Comparison of ENCODE assay signal across 17 cellular contexts in genomic region chr4:168919706-168920324, GRCh38.
DNase-seq lines count a peak whose midpoint lies in the region; ATAC-seq and TF ChIP-seq lines count a peak whose summit lies in the region.
"Had no signal": no experiment of that assay in that cellular context is flagged by ENCODE, and none has a peak within 500 bp of the region (broad histone marks: within the 10 kb centered on the region; RNA-seq: fewer than 3 reads in every experiment).

No MANE protein-coding gene starts in this region.

- DNase-seq in ELF-1 (ENCODE audit: low read depth, low spot score): peak; percentile 30
- DNase-seq in NCI-H2227 treated with DMSO at 0.1 percent for 48 hours (lab: John Stamatoyannopoulos, UW): peak; percentile 59
- DNase-seq in heart left ventricle: peak in 1 of 5 donors; percentile 27
- no peak for DNase-seq in osteoblast (ENCODE audit: insufficient read length, low spot score, missing footprints)
- DNase-seq in NCI-H2196 (lab: John Stamatoyannopoulos, UW; ENCODE audit: unreplicated experiment): no peak
- DNase-seq in mesenchymal stem cell: no peak
- DNase-seq in effector memory CD4-positive, alpha-beta T cell: no peak
- DNase-seq: activated CD8-positive, alpha-beta memory T cell treated with anti-CD3 and anti-CD28 coated beads, Interleukin-2, amount 10 ng/mL, durations not matched to agents 7 days and 5 days; DMS79 treated with DMSO at 0.1 percent for 48 hours; MG63; NCI-H187 treated with DMSO at 0.1 percent for 48 hours; NCI-H526 treated with DMSO at 0.1 percent for 48 hours; stimulated activated CD4-positive, alpha-beta T cell treated with anti-CD3 and anti-CD28 coated beads, Interleukin-2, amount 100 ng/mL, for 48 hours had no signal

- no peaks in the 10 kb centered on the region for H3K27me3 ChIP-seq in heart left ventricle
- no peaks in the 10 kb centered on the region for H3K27me3 ChIP-seq in osteoblast (ENCODE audit: insufficient read depth, low read length)
- H3K27me3 ChIP-seq in mesenchymal stem cell (ENCODE audit: control insufficient read depth in 1 of 2, insufficient read depth in 1 of 2, low read length in 2 of 2): no peaks in the 10 kb centered on the region
- H3K27me3 ChIP-seq in effector memory CD4-positive, alpha-beta T cell (replicated peaks; ENCODE audit: control insufficient read depth, insufficient read depth, low read length, poor library complexity, severe bottlenecking): no peaks in the 10 kb centered on the region
- H3K27me3 ChIP-seq: MG63 had no signal

- TF ChIP-seq POLR2A in heart left ventricle (IDR thresholded peaks at IDR 0.05): no peak

- H2BK15ac ChIP-seq in mesenchymal stem cell (ENCODE audit: low read depth, poor library complexity, severe bottlenecking): no peak overlapping the region

- H3K9ac ChIP-seq in mesenchymal stem cell (ENCODE audit: low read length): no peak overlapping the region

- no peak overlapping the region for H3K4ac ChIP-seq in mesenchymal stem cell (ENCODE audit: low read depth in 1 of 2, low read length in 2 of 2)

- H2BK120ac ChIP-seq in mesenchymal stem cell (ENCODE audit: low read depth, low read length): no peak overlapping the region

- H4K8ac ChIP-seq in mesenchymal stem cell (ENCODE audit: low read length): no peak overlapping the region

- 43 to 62% (median 52%) methylated on average over 4 of the region's 4 CpGs for WGBS in heart left ventricle, 4 donors
- WGBS in mesenchymal stem cell: 100% methylated on average over 4 of the region's 4 CpGs

- no peak overlapping the region for H2BK5ac ChIP-seq in mesenchymal stem cell (ENCODE audit: low read depth, low read length, poor library complexity, severe bottlenecking)

- TF ChIP-seq CTCF in heart left ventricle (IDR thresholded peaks at IDR 0.05) (no peak), osteoblast (IDR thresholded peaks at IDR 0.05; ENCODE audit: extremely low read depth, low read depth, low read length) (no peak)

- H2BK12ac ChIP-seq in mesenchymal stem cell (ENCODE audit: low read length in 2 of 2): no peak overlapping the region

- H4K91ac ChIP-seq in mesenchymal stem cell (ENCODE audit: low read length): no peak overlapping the region

- H3K4me3 ChIP-seq in heart left ventricle (no peak overlapping the region), osteoblast (ENCODE audit: insufficient read depth, low read length) (no peak overlapping the region), mesenchymal stem cell (ENCODE audit: insufficient read depth in 1 of 2, low read depth in 1 of 2, low read length in 2 of 2) (no peak overlapping the region)
- H3K4me3 ChIP-seq in effector memory CD4-positive, alpha-beta T cell (ENCODE audit: insufficient read depth, low read depth, low read length, poor library complexity, severe bottlenecking): no peak overlapping the region
- H3K4me3 ChIP-seq: A549, MG63 had no signal

- H3K4me2 ChIP-seq in osteoblast (ENCODE audit: insufficient read depth, low read length) (no peak overlapping the region), mesenchymal stem cell (ENCODE audit: low read length, poor library complexity, severe bottlenecking) (no peak overlapping the region)
- H3K4me2 ChIP-seq: A549 had no signal

- H4K20me1 ChIP-seq in osteoblast (ENCODE audit: insufficient read depth, low read length): peaks cover 7% of the 10 kb centered on the region

- H3K18ac ChIP-seq in mesenchymal stem cell (ENCODE audit: low read depth in 1 of 2, low read length in 2 of 2): no peak overlapping the region

- no peak overlapping the region for H3K23ac ChIP-seq in mesenchymal stem cell (ENCODE audit: low read length in 2 of 2)

- no peak overlapping the region for H3K14ac ChIP-seq in mesenchymal stem cell (ENCODE audit: low read length in 2 of 2)

- no peaks in the 10 kb centered on the region for H3K79me2 ChIP-seq in osteoblast (ENCODE audit: insufficient read depth, low read length)

- H2AK5ac ChIP-seq in mesenchymal stem cell (ENCODE audit: low read length, severe bottlenecking): no peak overlapping the region

- H3K27ac ChIP-seq in heart left ventricle (peak overlapping the region in 9 of 12 donors; percentile 29 to 65 (median 37)), osteoblast (ENCODE audit: low read depth, low read length) (peak overlapping the region; percentile 16), mesenchymal stem cell (ENCODE audit: low read length, poor library complexity, severe bottlenecking) (no peak overlapping the region)
- H3K27ac ChIP-seq in effector memory CD4-positive, alpha-beta T cell (ENCODE audit: insufficient read depth, low read length, poor library complexity, severe bottlenecking): no peak overlapping the region
- H3K27ac ChIP-seq: A549, C4-2B had no signal

- H2AFZ ChIP-seq in osteoblast (ENCODE audit: low read length): no peak overlapping the region
- no peak overlapping the region for H2AFZ ChIP-seq in mesenchymal stem cell (ENCODE audit: low read depth, low read length)

- H3K36me3 ChIP-seq in heart left ventricle: peaks cover 0 to 93% (median 61%) of the 10 kb centered on the region in 9 donors
- peaks cover 82% of the 10 kb centered on the region for H3K36me3 ChIP-seq in osteoblast (ENCODE audit: insufficient read depth, low read length)
- peaks cover 24 to 58% of the 10 kb centered on the region in 2 experiments for H3K36me3 ChIP-seq in mesenchymal stem cell (ENCODE audit: control insufficient read depth in 1 of 2, insufficient read depth in 2 of 2, low read depth in 1 of 2, low read length in 2 of 2)
- no peaks in the 10 kb centered on the region for H3K36me3 ChIP-seq in effector memory CD4-positive, alpha-beta T cell (ENCODE audit: control insufficient read depth, insufficient read depth, low read length)

- peaks cover 10% of the 10 kb centered on the region for H3K79me1 ChIP-seq in mesenchymal stem cell (replicated peaks; ENCODE audit: low read length, poor library complexity, severe bottlenecking)

- H3K4me1 ChIP-seq in heart left ventricle (peaks cover 0 to 17% (median 0%) of the 10 kb centered on the region in 12 donors), osteoblast (ENCODE audit: insufficient read depth, low read length) (no peaks in the 10 kb centered on the region), mesenchymal stem cell (ENCODE audit: control insufficient read depth, insufficient read depth, low read depth, low read length) (peaks cover 2% of the 10 kb centered on the region)
- no peaks in the 10 kb centered on the region for H3K4me1 ChIP-seq in effector memory CD4-positive, alpha-beta T cell (ENCODE audit: control insufficient read depth, insufficient read depth, low read length, poor library complexity, severe bottlenecking)

- intact Hi-C loops in heart left ventricle (cut with DNase I): loop anchor here (2.0 to 10.0 kb wide), 16 partner anchors 75 to 735 kb away; no protein-coding TSS in a partner anchor

- H3K9me3 ChIP-seq in heart left ventricle: no peaks in the 10 kb centered on the region
- no peaks in the 10 kb centered on the region for H3K9me3 ChIP-seq in osteoblast (ENCODE audit: low read depth, low read length)
- no peaks in the 10 kb centered on the region for H3K9me3 ChIP-seq in mesenchymal stem cell (ENCODE audit: control insufficient read depth, low read length)
- no peaks in the 10 kb centered on the region for H3K9me3 ChIP-seq in effector memory CD4-positive, alpha-beta T cell (ENCODE audit: control insufficient read depth, low read length)
- H3K9me3 ChIP-seq: A549, MG63 had no signal

- ATAC-seq in heart left ventricle (peak; percentile 70 to 87 (median 82)), HG02623 (IDR thresholded peaks at IDR 0.05; ENCODE audit: unreplicated experiment) (no peak)
- ATAC-seq: activated CD8-positive, alpha-beta memory T cell treated with anti-CD3 and anti-CD28 coated beads, Interleukin-2, amount 10 ng/mL, durations not matched to agents 7 days and 5 days; sciatic nerve had no signal

Comparison
In these comparisons a context has a peak if more than half of its experiments do, and no peak if none do; other contexts are left out.
1. DNase-seq: peak in ELF-1 (single experiment) and NCI-H2227 treated with DMSO at 0.1 percent for 48 hours (single experiment); none in osteoblast (single experiment), NCI-H2196 (single experiment), mesenchymal stem cell (single experiment) and effector memory CD4-positive, alpha-beta T cell (0 of 3).
2. H3K27ac ChIP-seq: peak in heart left ventricle (9 of 12) and osteoblast (single experiment); none in mesenchymal stem cell (single experiment) and effector memory CD4-positive, alpha-beta T cell (single experiment).